Comparison of ENCODE assay signal across 1 cellular context in the genomic region with DNA sequence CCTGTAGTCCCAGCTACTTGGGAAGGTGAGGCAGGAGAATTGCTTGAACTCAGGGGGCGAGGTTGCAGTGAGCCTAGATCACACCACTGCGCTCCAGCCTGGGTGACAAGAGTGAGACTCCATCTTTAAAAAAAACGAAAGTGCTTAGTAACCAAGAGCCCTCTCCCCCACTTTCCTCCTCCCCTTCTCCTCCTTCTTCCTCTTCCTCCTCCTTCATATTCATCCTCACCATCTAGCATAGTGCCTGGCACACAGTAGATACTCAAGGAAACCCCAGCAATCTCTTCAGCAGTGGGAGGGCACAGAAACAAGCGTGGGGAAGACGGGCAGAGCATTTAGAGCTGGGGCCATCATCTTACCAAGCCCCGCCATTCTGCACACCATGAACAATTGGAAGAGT.
TF ChIP-seq lines count a peak whose summit lies in the region.

No MANE protein-coding gene starts in this region.

TF ChIP-seq in HEK293, 187 proteins besides CTCF, POLR2A, EP300 and RAD21:
- no peak for TF ChIP-seq ZNF585B (tag by site-specific recombination; IDR thresholded peaks at IDR 0.05)
- TF ChIP-seq, protein P1, sequence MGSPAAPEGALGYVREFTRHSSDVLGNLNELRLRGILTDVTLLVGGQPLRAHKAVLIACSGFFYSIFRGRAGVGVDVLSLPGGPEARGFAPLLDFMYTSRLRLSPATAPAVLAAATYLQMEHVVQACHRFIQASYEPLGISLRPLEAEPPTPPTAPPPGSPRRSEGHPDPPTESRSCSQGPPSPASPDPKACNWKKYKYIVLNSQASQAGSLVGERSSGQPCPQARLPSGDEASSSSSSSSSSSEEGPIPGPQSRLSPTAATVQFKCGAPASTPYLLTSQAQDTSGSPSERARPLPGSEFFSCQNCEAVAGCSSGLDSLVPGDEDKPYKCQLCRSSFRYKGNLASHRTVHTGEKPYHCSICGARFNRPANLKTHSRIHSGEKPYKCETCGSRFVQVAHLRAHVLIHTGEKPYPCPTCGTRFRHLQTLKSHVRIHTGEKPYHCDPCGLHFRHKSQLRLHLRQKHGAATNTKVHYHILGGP (tag by site-specific recombination; IDR thresholded peaks at IDR 0.05): no peak
- TF ChIP-seq, protein P2, sequence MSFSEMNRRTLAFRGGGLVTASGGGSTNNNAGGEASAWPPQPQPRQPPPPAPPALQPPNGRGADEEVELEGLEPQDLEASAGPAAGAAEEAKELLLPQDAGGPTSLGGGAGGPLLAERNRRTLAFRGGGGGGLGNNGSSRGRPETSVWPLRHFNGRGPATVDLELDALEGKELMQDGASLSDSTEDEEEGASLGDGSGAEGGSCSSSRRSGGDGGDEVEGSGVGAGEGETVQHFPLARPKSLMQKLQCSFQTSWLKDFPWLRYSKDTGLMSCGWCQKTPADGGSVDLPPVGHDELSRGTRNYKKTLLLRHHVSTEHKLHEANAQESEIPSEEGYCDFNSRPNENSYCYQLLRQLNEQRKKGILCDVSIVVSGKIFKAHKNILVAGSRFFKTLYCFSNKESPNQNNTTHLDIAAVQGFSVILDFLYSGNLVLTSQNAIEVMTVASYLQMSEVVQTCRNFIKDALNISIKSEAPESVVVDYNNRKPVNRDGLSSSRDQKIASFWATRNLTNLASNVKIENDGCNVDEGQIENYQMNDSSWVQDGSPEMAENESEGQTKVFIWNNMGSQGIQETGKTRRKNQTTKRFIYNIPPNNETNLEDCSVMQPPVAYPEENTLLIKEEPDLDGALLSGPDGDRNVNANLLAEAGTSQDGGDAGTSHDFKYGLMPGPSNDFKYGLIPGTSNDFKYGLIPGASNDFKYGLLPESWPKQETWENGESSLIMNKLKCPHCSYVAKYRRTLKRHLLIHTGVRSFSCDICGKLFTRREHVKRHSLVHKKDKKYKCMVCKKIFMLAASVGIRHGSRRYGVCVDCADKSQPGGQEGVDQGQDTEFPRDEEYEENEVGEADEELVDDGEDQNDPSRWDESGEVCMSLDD (tag by site-specific recombination; IDR thresholded peaks at IDR 0.05): no peak
- peak; percentile 57; the same call in 1 of the 2 replicates for TF ChIP-seq PRDM1 (tag by site-specific recombination; IDR thresholded peaks at IDR 0.05)
- TF ChIP-seq SETDB1 (IDR thresholded peaks at IDR 0.05; ENCODE audit: insufficient read length, low read length): no peak
- TF ChIP-seq, protein P3, sequence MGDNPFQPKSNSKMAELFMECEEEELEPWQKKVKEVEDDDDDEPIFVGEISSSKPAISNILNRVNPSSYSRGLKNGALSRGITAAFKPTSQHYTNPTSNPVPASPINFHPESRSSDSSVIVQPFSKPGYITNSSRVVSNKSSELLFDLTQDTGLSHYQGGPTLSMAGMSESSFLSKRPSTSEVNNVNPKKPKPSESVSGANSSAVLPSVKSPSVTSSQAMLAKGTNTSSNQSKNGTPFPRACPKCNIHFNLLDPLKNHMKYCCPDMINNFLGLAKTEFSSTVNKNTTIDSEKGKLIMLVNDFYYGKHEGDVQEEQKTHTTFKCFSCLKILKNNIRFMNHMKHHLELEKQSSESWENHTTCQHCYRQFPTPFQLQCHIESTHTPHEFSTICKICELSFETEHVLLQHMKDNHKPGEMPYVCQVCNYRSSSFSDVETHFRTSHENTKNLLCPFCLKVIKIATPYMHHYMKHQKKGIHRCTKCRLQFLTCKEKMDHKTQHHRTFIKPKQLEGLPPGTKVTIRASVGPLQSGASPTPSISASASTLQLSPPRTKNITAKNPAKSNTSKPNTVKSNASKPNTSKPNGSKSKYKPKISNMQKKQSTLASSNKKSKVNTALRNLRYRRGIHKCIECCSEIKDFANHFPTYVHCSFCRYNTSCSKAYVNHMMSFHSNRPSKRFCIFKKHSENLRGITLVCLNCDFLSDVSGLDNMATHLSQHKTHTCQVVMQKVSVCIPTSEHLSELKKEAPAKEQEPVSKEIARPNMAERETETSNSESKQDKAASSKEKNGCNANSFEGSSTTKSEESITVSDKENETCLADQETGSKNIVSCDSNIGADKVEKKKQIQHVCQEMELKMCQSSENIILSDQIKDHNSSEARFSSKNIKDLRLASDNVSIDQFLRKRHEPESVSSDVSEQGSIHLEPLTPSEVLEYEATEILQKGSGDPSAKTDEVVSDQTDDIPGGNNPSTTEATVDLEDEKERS (tag by site-specific recombination; IDR thresholded peaks at IDR 0.05): no peak
- TF ChIP-seq, protein P4, sequence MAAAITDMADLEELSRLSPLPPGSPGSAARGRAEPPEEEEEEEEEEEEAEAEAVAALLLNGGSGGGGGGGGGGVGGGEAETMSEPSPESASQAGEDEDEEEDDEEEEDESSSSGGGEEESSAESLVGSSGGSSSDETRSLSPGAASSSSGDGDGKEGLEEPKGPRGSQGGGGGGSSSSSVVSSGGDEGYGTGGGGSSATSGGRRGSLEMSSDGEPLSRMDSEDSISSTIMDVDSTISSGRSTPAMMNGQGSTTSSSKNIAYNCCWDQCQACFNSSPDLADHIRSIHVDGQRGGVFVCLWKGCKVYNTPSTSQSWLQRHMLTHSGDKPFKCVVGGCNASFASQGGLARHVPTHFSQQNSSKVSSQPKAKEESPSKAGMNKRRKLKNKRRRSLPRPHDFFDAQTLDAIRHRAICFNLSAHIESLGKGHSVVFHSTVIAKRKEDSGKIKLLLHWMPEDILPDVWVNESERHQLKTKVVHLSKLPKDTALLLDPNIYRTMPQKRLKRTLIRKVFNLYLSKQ (tag by site-specific recombination; IDR thresholded peaks at IDR 0.05; ENCODE audit: borderline replicate concordance): no peak
- TF ChIP-seq ZNF184 (tag by site-specific recombination; IDR thresholded peaks at IDR 0.05): no peak
- no peak for TF ChIP-seq ZNF341 (tag by site-specific recombination; IDR thresholded peaks at IDR 0.05; ENCODE audit: low read depth)
- no peak for TF ChIP-seq ZNF791 (tag by site-specific recombination; IDR thresholded peaks at IDR 0.05)
- no peak for TF ChIP-seq HOXD13 (CRISPR knock-in tag; IDR thresholded peaks at IDR 0.05; ENCODE audit: borderline replicate concordance)
- TF ChIP-seq, protein P5, sequence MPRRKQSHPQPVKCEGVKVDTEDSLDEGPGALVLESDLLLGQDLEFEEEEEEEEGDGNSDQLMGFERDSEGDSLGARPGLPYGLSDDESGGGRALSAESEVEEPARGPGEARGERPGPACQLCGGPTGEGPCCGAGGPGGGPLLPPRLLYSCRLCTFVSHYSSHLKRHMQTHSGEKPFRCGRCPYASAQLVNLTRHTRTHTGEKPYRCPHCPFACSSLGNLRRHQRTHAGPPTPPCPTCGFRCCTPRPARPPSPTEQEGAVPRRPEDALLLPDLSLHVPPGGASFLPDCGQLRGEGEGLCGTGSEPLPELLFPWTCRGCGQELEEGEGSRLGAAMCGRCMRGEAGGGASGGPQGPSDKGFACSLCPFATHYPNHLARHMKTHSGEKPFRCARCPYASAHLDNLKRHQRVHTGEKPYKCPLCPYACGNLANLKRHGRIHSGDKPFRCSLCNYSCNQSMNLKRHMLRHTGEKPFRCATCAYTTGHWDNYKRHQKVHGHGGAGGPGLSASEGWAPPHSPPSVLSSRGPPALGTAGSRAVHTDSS (tag by site-specific recombination; IDR thresholded peaks at IDR 0.05): peak; percentile 57; the same call in 1 of the 2 replicates
- TF ChIP-seq ZNF544 (tag by site-specific recombination; IDR thresholded peaks at IDR 0.05): no peak
TF ChIP-seq in HEK293: peak in this region for 2.
